Comparison of ENCODE assay signal across 20 cellular contexts in the genomic region with DNA sequence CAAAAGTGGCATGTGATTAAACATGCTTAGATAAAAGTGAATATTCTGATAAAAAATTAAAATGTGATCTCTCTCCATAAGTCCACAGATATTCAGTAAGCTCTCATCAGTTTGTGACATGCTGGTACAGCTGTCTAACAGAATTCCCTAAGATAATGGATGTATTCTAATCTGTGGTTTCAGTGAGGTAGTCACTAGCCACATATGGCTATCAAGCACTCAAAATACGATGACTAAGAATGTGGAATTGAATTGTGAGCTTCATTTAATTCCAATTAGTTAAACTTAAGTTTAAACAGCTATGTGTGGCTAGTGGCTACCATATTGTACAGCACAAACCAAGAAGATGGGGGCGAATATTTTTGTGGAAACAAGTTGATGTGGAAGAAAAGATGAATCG. TPM values are rescaled to one million over a fixed set of nuclear protein-coding genes. Genes with fewer than 3 reads are reported as not detected.
DNase-seq lines count a peak whose midpoint lies in the region; ATAC-seq and TF ChIP-seq lines count a peak whose summit lies in the region.
"Had no signal": no experiment of that assay in that cellular context is flagged by ENCODE, and none has a peak within 500 bp of the region (broad histone marks: within the 10 kb centered on the region; RNA-seq: fewer than 3 reads in every experiment).

No MANE protein-coding gene starts in this region.

- intact Hi-C loops in Right ventricle myocardium inferior (cut with DNase I) (no loop called here), left colon (cut with DNase I, micrococcal nuclease) (no loop called here)

- no peak for ATAC-seq in Right ventricle myocardium inferior
- no peak for ATAC-seq in left colon
- ATAC-seq in HG03457 (IDR thresholded peaks at IDR 0.05; ENCODE audit: unreplicated experiment) = no peak
- ATAC-seq: activated CD4-positive, CD25-positive, alpha-beta regulatory T cell treated with anti-CD3 and anti-CD28 coated beads, Interleukin-2, amount 50 U/mL, for 24 hours; heart right ventricle; psoas muscle had no signal

- TF ChIP-seq CTCF in epithelial cell of esophagus (IDR thresholded peaks at IDR 0.05; ENCODE audit: insufficient read depth, low read depth, low read length, missing control alignments) = no peak

- in situ Hi-C loops in SK-MEL-5 (cut with HindIII; ENCODE audit: low pct_unique_long_range_greater_than_20kb, low sequenced_read_pairs) = no loop called here

- H3K4me3 ChIP-seq in epithelial cell of esophagus (ENCODE audit: low read length) = no peak overlapping the region
- H3K4me3 ChIP-seq: esophagus muscularis mucosa, heart right ventricle, psoas muscle had no signal

- DNase-seq in HCEC 1CT (peak; percentile 47), SK-MEL-5 (ENCODE audit: low read depth, low spot score) (peak; percentile 22), epithelial cell of esophagus (ENCODE audit: low read depth) (peak; percentile 32), renal cortical epithelial cell (ENCODE audit: low read depth) (peak; percentile 77), Right ventricle myocardium inferior (ENCODE audit: missing footprints) (no peak), left colon (no peak), superior temporal gyrus (ENCODE audit: extremely low spot score) (no peak)
- DNase-seq: central memory CD4-positive, alpha-beta T cell; COR-L47; heart right ventricle; mesendoderm; NCI-H187 treated with DMSO at 0.1 percent for 48 hours; psoas muscle; Right ventricle myocardium superior; substantia nigra had no signal

RNA-seq across cellular contexts. Expression of a gene that starts 4.1 kb away (rescaled TPM):
- total RNA-seq in SK-MEL-5 (2014; rRNA removed; shearing (Covaris generic)) = not detected in 2 replicates
- not detected in 2 replicates for polyA plus RNA-seq in SK-MEL-5 (2015; cell fraction: cytosol; rRNA removed)
- polyA plus RNA-seq in SK-MEL-5 (2015; cell fraction: nucleus; rRNA removed) = not detected in 2 replicates
- not detected in 2 replicates for total RNA-seq in renal cortical epithelial cell
- not detected for total RNA-seq in Right ventricle myocardium inferior
- total RNA-seq in left colon = 10 to 100 TPM; 35.7 to 37.5 TPM
- total RNA-seq: esophagus muscularis mucosa; heart right ventricle; neural crest cell; psoas muscle; Right ventricle myocardium superior; T-helper 2 cell treated with Interferon-gamma antibody and Interleukin-4, amounts not matched to agents 100 ng/mL and 5 ng/mL, for 36 hours had no signal
- polyA plus RNA-seq: heart right ventricle had no signal

RNA-seq across cellular contexts. Expression of a gene that starts 46.7 kb away (rescaled TPM):
- total RNA-seq in SK-MEL-5 (2014; rRNA removed; shearing (Covaris generic)) = not detected in 2 replicates
- polyA plus RNA-seq in SK-MEL-5 (2015; cell fraction: cytosol; rRNA removed) = not detected in 2 replicates
- polyA plus RNA-seq in SK-MEL-5 (2015; cell fraction: nucleus; rRNA removed) = not detected in 2 replicates
- not detected in 2 replicates for total RNA-seq in renal cortical epithelial cell
- 161 TPM for total RNA-seq in Right ventricle myocardium inferior
- 100 to 1,000 TPM; 583 to 627 TPM for total RNA-seq in left colon
- total RNA-seq: neural crest cell; T-helper 2 cell treated with Interferon-gamma antibody and Interleukin-4, amounts not matched to agents 100 ng/mL and 5 ng/mL, for 36 hours had no signal

Comparison
In these comparisons a context has a peak if more than half of its experiments do, and no peak if none do; other contexts are left out.
1. DNase-seq: peak in HCEC 1CT (single experiment), SK-MEL-5 (single experiment), epithelial cell of esophagus (single experiment) and renal cortical epithelial cell (single experiment); none in Right ventricle myocardium inferior (single experiment), left colon (0 of 2) and superior temporal gyrus (single experiment).
2. RNA of a gene that starts 4.1 kb away (total RNA-seq): 35.7 to 37.5 TPM in left colon; not detected in SK-MEL-5, not detected in renal cortical epithelial cell and not detected in Right ventricle myocardium inferior (single experiment); every median in the first group is over 10 times any median in the second.
3. RNA of a gene that starts 46.7 kb away (total RNA-seq): 583 to 627 TPM in left colon and 161 TPM in Right ventricle myocardium inferior (single experiment); not detected in SK-MEL-5 and not detected in renal cortical epithelial cell; every median in the first group is over 100 times any median in the second.